ENCODE assay signal across 19 cellular contexts in genomic region chr15:92596623-92597022, GRCh38.
"Had no signal": no experiment of that assay in that cellular context is flagged by ENCODE, and none has a peak within 500 bp of the region (broad histone marks: within the 10 kb centered on the region; RNA-seq: fewer than 3 reads in every experiment).

No MANE protein-coding gene starts in this region.

- ATAC-seq: activated CD8-positive, alpha-beta memory T cell treated with anti-CD3 and anti-CD28 coated beads, Interleukin-2, amount 10 ng/mL, durations not matched to agents 7 days and 5 days; K562; PC-3; WTC11 had no signal

- H3K4me3 ChIP-seq: K562 had no signal

- DNase-seq: activated CD4-positive, alpha-beta T cell treated with anti-CD3 and anti-CD28 coated beads for 48 hours; activated CD4-positive, alpha-beta T cell treated with anti-CD3 and anti-CD28 coated beads, Interleukin-2, amount 50 U/mL, for 4 hours; activated CD4-positive, CD25-positive, alpha-beta regulatory T cell treated with anti-CD3 and anti-CD28 coated beads, Interleukin-2, amount 50 U/mL, for 72 hours; activated CD8-positive, alpha-beta memory T cell treated with anti-CD3 and anti-CD28 coated beads, Interleukin-2, amount 10 ng/mL, durations not matched to agents 7 days and 5 days; activated gamma-delta T cell; activated naive CD4-positive, alpha-beta T cell treated with anti-CD3 and anti-CD28 coated beads for 36 hours; activated T-cell treated with anti-CD3 and anti-CD28 coated beads, Interleukin-2, amount 50 U/mL, for 24 hours; amygdala; Karpas-422; MM.1S; NCI-H1105; NCI-H1436; NCI-H187; NCI-H2081; NCI-H524; PC-3; SHP77 treated with DMSO at 0.1 percent for 48 hours had no signal
